In genomic region chr10:89206402-89207180, GRCh38 we compare ENCODE assay signal across 8 cellular contexts. TPM values are rescaled to one million over a fixed set of nuclear protein-coding genes. Genes with fewer than 3 reads are reported as not detected.
A peak's percentile ranks its signal among the peaks of the same experiment; 100 is the strongest.
DNase-seq lines count a peak whose midpoint lies in the region; ATAC-seq and TF ChIP-seq lines count a peak whose summit lies in the region.

No MANE protein-coding gene starts in this region.

- H3K36me3 ChIP-seq in muscle layer of duodenum (ENCODE audit: control insufficient read depth in 1 of 2, insufficient read depth in 2 of 2, low read length in 2 of 2): no peaks in the 10 kb centered on the region
- no peaks in the 10 kb centered on the region for H3K36me3 ChIP-seq in upper lobe of left lung

- in situ Hi-C loops in KBM-7 (cut with MboI; ENCODE audit: low pct_unique_long_range_greater_than_20kb, low sequenced_read_pairs): loop anchor here (25.0 kb wide), 2 partner anchors 169 to 269 kb away; no protein-coding TSS in a partner anchor

- DNase-seq in Right ventricle myocardium inferior (ENCODE audit: missing footprints): peak; percentile 75
- DNase-seq in cardiac septum (ENCODE audit: low spot score): no peak
- peak; percentile 20 for DNase-seq in activated CD4-positive, alpha-beta T cell treated with anti-CD3 and anti-CD28 coated beads for 1 hour
- peak; percentile 21 for DNase-seq in endothelial cell (ENCODE audit: low spot score)
- DNase-seq in upper lobe of left lung: peak; percentile 41 to 86
- DNase-seq in NCI-H2227 (lab: John Stamatoyannopoulos, UW; ENCODE audit: unreplicated experiment): no peak
- no peak for DNase-seq in KBM-7

- H3K4me1 ChIP-seq in muscle layer of duodenum (ENCODE audit: control insufficient read depth in 1 of 2, insufficient read depth in 2 of 2, low read length in 2 of 2) (peaks cover 0 to 6% of the 10 kb centered on the region in 2 donors), upper lobe of left lung (peaks cover 9 to 29% (median 19%) of the 10 kb centered on the region in 4 donors)

- peaks cover 34% of the 10 kb centered on the region for H3K4me1 Mint-ChIP-seq in endothelial cell (ENCODE audit: unreplicated experiment)

- 30 to 33% methylated on average over 20 to 42 of the region's 42 CpGs for WGBS in upper lobe of left lung, 2 donors

- H3K9me3 ChIP-seq in muscle layer of duodenum (ENCODE audit: control insufficient read depth in 1 of 2, low read length in 2 of 2) (no peaks in the 10 kb centered on the region), upper lobe of left lung (no peaks in the 10 kb centered on the region)

- peaks cover 4% of the 10 kb centered on the region for H3K27me3 Mint-ChIP-seq in endothelial cell (ENCODE audit: unreplicated experiment)

- no peaks in the 10 kb centered on the region for H3K36me3 Mint-ChIP-seq in endothelial cell (ENCODE audit: low read depth, unreplicated experiment)

- TF ChIP-seq CTCF in endothelial cell (IDR thresholded peaks at IDR 0.05; ENCODE audit: unreplicated experiment) (no peak), upper lobe of left lung (IDR thresholded peaks at IDR 0.05) (no peak)

- TF ChIP-seq POLR2A in upper lobe of left lung (IDR thresholded peaks at IDR 0.05): no peak

- TF ChIP-seq EP300 in upper lobe of left lung (IDR thresholded peaks at IDR 0.05): no peak

- no peaks in the 10 kb centered on the region for H3K9me3 Mint-ChIP-seq in endothelial cell (ENCODE audit: unreplicated experiment)

- H3K27ac Mint-ChIP-seq in endothelial cell (ENCODE audit: unreplicated experiment): peak overlapping the region; percentile 50

- H3K27ac ChIP-seq in muscle layer of duodenum (ENCODE audit: low read length) (peak overlapping the region; percentile 64), upper lobe of left lung (peak overlapping the region; percentile 69 to 90 (median 76))

- H3K27me3 ChIP-seq in muscle layer of duodenum (ENCODE audit: low read depth, low read length) (peaks cover 28% of the 10 kb centered on the region), upper lobe of left lung (peaks cover 0 to 10% (median 5%) of the 10 kb centered on the region in 4 donors)

- H3K4me3 ChIP-seq in muscle layer of duodenum (ENCODE audit: low read depth in 1 of 2, low read length in 2 of 2) (peak overlapping the region; percentile 72 to 79), upper lobe of left lung (peak overlapping the region; percentile 1 to 60 (median 52))

- intact Hi-C loops in Right ventricle myocardium inferior (cut with DNase I) (no loop called here), cardiac septum (cut with DNase I) (loop anchor here (5.0 kb wide), 2 partner anchors 94 to 134 kb away; no protein-coding TSS in a partner anchor)

- H3K4me3 Mint-ChIP-seq in endothelial cell (ENCODE audit: unreplicated experiment): peak overlapping the region; percentile 91

- peak; percentile 8 for ATAC-seq in Right ventricle myocardium inferior
- peak; percentile 49 to 79 for ATAC-seq in upper lobe of left lung (ENCODE audit: low FRiP score in 2 of 2)

RNA-seq across cellular contexts. Expression of gene CH25H, which starts 0.5 kb away (rescaled TPM):
- total RNA-seq in Right ventricle myocardium inferior: 0.14 TPM
- total RNA-seq in cardiac septum: 1.00 TPM
- total RNA-seq in endothelial cell (ENCODE audit: unreplicated experiment): 10.0 TPM
- total RNA-seq in upper lobe of left lung: 10 to 100 TPM in 2 of 6 donors, 1 to 10 TPM in 4; 3.4 to 12.0 (median 6.8) TPM

RNA-seq across cellular contexts. Expression of gene LIPA, which starts 45.0 kb away (rescaled TPM):
- total RNA-seq in Right ventricle myocardium inferior (19.3 TPM), cardiac septum (16.0 TPM), endothelial cell (ENCODE audit: unreplicated experiment) (84.2 TPM), upper lobe of left lung (100 to 1,000 TPM in 2 of 6 donors, 10 to 100 TPM in 4; 28.5 to 129 (median 70.6) TPM)

Comparison
In these comparisons a context has a peak if more than half of its experiments do, and no peak if none do; other contexts are left out.
1. DNase-seq: peak in Right ventricle myocardium inferior (single experiment), activated CD4-positive, alpha-beta T cell treated with anti-CD3 and anti-CD28 coated beads for 1 hour (single experiment), endothelial cell (single experiment) and upper lobe of left lung (2 of 2); none in cardiac septum (single experiment), NCI-H2227 (single experiment) and KBM-7 (single experiment).